In the genomic region with DNA sequence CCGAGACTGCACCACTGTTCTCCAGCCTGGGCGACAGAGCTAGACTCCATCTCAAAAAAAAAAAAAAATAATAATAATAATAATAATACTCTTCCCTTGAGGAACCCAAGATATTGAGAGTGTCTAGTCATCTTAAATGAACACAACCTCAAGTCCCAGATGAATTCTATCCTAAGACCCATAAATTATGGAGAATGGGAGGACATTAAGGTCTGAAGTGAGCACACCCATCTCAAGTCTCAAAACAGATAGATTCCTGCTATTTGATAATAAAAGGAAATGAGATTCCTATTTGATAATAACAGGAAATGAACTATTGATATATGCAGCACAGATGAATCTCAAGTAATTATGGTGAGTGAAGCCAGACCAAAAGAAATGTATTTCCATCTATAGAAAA, we compare ENCODE assay signal across 8 cellular contexts. TPM values are rescaled to one million over a fixed set of nuclear protein-coding genes. Genes with fewer than 3 reads are reported as not detected.
A peak's percentile ranks its signal among the peaks of the same experiment; 100 is the strongest.
DNase-seq lines count a peak whose midpoint lies in the region; ATAC-seq, FAIRE-seq and TF ChIP-seq lines count a peak whose summit lies in the region.

No MANE protein-coding gene starts in this region.

- H3K27me3 Mint-ChIP-seq in CD4-positive, alpha-beta T cell = no peaks in the 10 kb centered on the region
- no peaks in the 10 kb centered on the region for H3K27me3 Mint-ChIP-seq in osteocyte (ENCODE audit: unreplicated experiment)

- H3K79me2 ChIP-seq in OCI-LY1 (ENCODE audit: insufficient read depth, low read length) = peaks cover 86% of the 10 kb centered on the region
- H3K79me2 ChIP-seq in hepatocyte = peaks cover 94% of the 10 kb centered on the region

- H3K4me3 ChIP-seq in OCI-LY1 (ENCODE audit: low read depth, low read length, poor library complexity, severe bottlenecking) = no peak overlapping the region
- no peak overlapping the region for H3K4me3 ChIP-seq in colonic mucosa
- no peak overlapping the region for H3K4me3 ChIP-seq in hepatocyte

- peaks cover 62% of the 10 kb centered on the region for H3K4me1 Mint-ChIP-seq in CD4-positive, alpha-beta T cell (ENCODE audit: low read depth)
- H3K4me1 Mint-ChIP-seq in osteocyte (ENCODE audit: unreplicated experiment) = peaks cover 35% of the 10 kb centered on the region

- WGBS in hepatocyte (ENCODE audit: low lambda C conversion rate, missing lambda C conversion rate) = 100% methylated on average over 2 of the region's 2 CpGs

- intact Hi-C loops in CD4-positive, alpha-beta T cell (cut with DNase I, micrococcal nuclease) = loop anchor here in 1 of 2 experiments (1.0 kb wide), 1 partner anchor 51 kb away; a partner anchor contains a TSS
- intact Hi-C loops in colonic mucosa (cut with DNase I) = no loop called here

- no peaks in the 10 kb centered on the region for H3K9me3 ChIP-seq in CD4-positive, alpha-beta T cell (ENCODE audit: control insufficient read depth, low read length)
- H3K9me3 ChIP-seq in OCI-LY1 (ENCODE audit: low read length) (no peaks in the 10 kb centered on the region), colonic mucosa (no peaks in the 10 kb centered on the region), hepatocyte (ENCODE audit: low read depth) (no peaks in the 10 kb centered on the region)

- H3K9me2 ChIP-seq in OCI-LY1 (ENCODE audit: low read depth, low read length) (no peaks in the 10 kb centered on the region), hepatocyte (replicated peaks; ENCODE audit: insufficient read depth) (no peaks in the 10 kb centered on the region)

- no peak overlapping the region for H3K9ac ChIP-seq in OCI-LY1 (ENCODE audit: low read length)
- no peak overlapping the region for H3K9ac ChIP-seq in colonic mucosa (ENCODE audit: low read depth in 2 of 2, low read length in 2 of 2)

- H3K27me3 ChIP-seq in CD4-positive, alpha-beta T cell (ENCODE audit: control insufficient read depth, insufficient read depth, low read length) = no peaks in the 10 kb centered on the region
- no peaks in the 10 kb centered on the region for H3K27me3 ChIP-seq in OCI-LY1 (ENCODE audit: insufficient read depth, low read length)
- H3K27me3 ChIP-seq in colonic mucosa = no peaks in the 10 kb centered on the region
- H3K27me3 ChIP-seq in hepatocyte = no peaks in the 10 kb centered on the region

- TF ChIP-seq CTCF in CD4-positive, alpha-beta T cell (IDR thresholded peaks at IDR 0.05) = no peak
- TF ChIP-seq CTCF in OCI-LY1 (IDR thresholded peaks at IDR 0.05; ENCODE audit: low read length) (no peak), colonic mucosa (IDR thresholded peaks at IDR 0.05) (no peak), osteocyte (IDR thresholded peaks at IDR 0.05) (no peak), hepatocyte (IDR thresholded peaks at IDR 0.05; ENCODE audit: poor library complexity) (no peak)

- no peak overlapping the region for H2AFZ ChIP-seq in OCI-LY1 (ENCODE audit: low read length)
- H2AFZ ChIP-seq in hepatocyte = no peak overlapping the region

- H4K20me1 ChIP-seq in OCI-LY1 (ENCODE audit: insufficient read depth, low read length) (no peaks in the 10 kb centered on the region), hepatocyte (ENCODE audit: insufficient read depth, poor library complexity, severe bottlenecking) (peaks cover 60% of the 10 kb centered on the region)

- H3K4me3 Mint-ChIP-seq in CD4-positive, alpha-beta T cell = peak overlapping the region; percentile 7
- no peak overlapping the region for H3K4me3 Mint-ChIP-seq in osteocyte (ENCODE audit: unreplicated experiment)

- H3K9me3 Mint-ChIP-seq in CD4-positive, alpha-beta T cell = no peaks in the 10 kb centered on the region
- H3K9me3 Mint-ChIP-seq in osteocyte (ENCODE audit: unreplicated experiment) = no peaks in the 10 kb centered on the region

- DNase-seq in CD4-positive, alpha-beta T cell = no peak
- DNase-seq in colonic mucosa (no peak), osteocyte (ENCODE audit: extremely low spot score, unreplicated experiment) (no peak), NCI-H1092 treated with DMSO at 0.1 percent for 48 hours (lab: John Stamatoyannopoulos, UW) (no peak), hepatocyte (ENCODE audit: low spot score) (no peak), 8988T (no peak), urothelium cell line (ENCODE audit: low spot score) (no peak)

- POLR2A ChIA-PET in CD4-positive, alpha-beta T cell (lab: Charles Lee) = interaction anchor here (0.6 kb wide), 1 partner anchor 9 kb away, joined by 3 read pairs; no protein-coding TSS in a partner anchor

- no peak overlapping the region; the same call in 1 of the 2 replicates for H3K4me2 ChIP-seq in OCI-LY1 (ENCODE audit: low read length)
- H3K4me2 ChIP-seq in hepatocyte = no peak overlapping the region

- peak overlapping the region; percentile 89 for H3K27ac Mint-ChIP-seq in CD4-positive, alpha-beta T cell
- H3K27ac Mint-ChIP-seq in osteocyte (ENCODE audit: unreplicated experiment) = peak overlapping the region; percentile 98

- no peak for ATAC-seq in CD4-positive, alpha-beta T cell (ENCODE audit: poor library complexity)

- CTCF ChIA-PET in CD4-positive, alpha-beta T cell (lab: Charles Lee) = no interaction called here

- FAIRE-seq in urothelium cell line (lab: Jason Lieb, UNC) = no peak

- H3K4me1 ChIP-seq in OCI-LY1 (ENCODE audit: insufficient read depth, low read length, severe bottlenecking) (peaks cover 48% of the 10 kb centered on the region), colonic mucosa (peaks cover 12% of the 10 kb centered on the region), hepatocyte (ENCODE audit: insufficient read depth) (no peaks in the 10 kb centered on the region)

- no peaks in the 10 kb centered on the region for H3F3A ChIP-seq in OCI-LY1 (ENCODE audit: insufficient read depth, low read length)

- H3K36me3 Mint-ChIP-seq in CD4-positive, alpha-beta T cell (ENCODE audit: low read depth) = peaks cover 8% of the 10 kb centered on the region
- peaks cover under 1% of the 10 kb centered on the region for H3K36me3 Mint-ChIP-seq in osteocyte (ENCODE audit: unreplicated experiment)

- H3K36me3 ChIP-seq in OCI-LY1 (ENCODE audit: insufficient read depth, low read length) (peaks cover 10% of the 10 kb centered on the region), colonic mucosa (no peaks in the 10 kb centered on the region), hepatocyte (replicated peaks; ENCODE audit: insufficient read depth, low read depth) (no peaks in the 10 kb centered on the region)

- H3K27ac ChIP-seq in CD4-positive, alpha-beta T cell (ENCODE audit: low read depth, low read length) = peak overlapping the region; percentile 58
- H3K27ac ChIP-seq in OCI-LY1 (ENCODE audit: low read depth, low read length, poor library complexity, severe bottlenecking) (peak overlapping the region; percentile 96), colonic mucosa (peak overlapping the region; percentile 49), hepatocyte (no peak overlapping the region)

RNA-seq across cellular contexts. Expression of a gene that starts 51.5 kb away (rescaled TPM):
- total RNA-seq in CD4-positive, alpha-beta T cell = 10 to 100 TPM; 39.4 to 44.0 TPM
- total RNA-seq in colonic mucosa = 100 to 1,000 TPM; 140 to 147 TPM
- 154 and 159 TPM in 2 replicates for total RNA-seq in osteocyte
- total RNA-seq in hepatocyte = 52.2 and 53.4 TPM in 2 replicates
- 66.1 and 74.5 TPM in 2 replicates for polyA plus RNA-seq in hepatocyte
